Comparison of ENCODE assay signal across 1 cellular context in the genomic region with DNA sequence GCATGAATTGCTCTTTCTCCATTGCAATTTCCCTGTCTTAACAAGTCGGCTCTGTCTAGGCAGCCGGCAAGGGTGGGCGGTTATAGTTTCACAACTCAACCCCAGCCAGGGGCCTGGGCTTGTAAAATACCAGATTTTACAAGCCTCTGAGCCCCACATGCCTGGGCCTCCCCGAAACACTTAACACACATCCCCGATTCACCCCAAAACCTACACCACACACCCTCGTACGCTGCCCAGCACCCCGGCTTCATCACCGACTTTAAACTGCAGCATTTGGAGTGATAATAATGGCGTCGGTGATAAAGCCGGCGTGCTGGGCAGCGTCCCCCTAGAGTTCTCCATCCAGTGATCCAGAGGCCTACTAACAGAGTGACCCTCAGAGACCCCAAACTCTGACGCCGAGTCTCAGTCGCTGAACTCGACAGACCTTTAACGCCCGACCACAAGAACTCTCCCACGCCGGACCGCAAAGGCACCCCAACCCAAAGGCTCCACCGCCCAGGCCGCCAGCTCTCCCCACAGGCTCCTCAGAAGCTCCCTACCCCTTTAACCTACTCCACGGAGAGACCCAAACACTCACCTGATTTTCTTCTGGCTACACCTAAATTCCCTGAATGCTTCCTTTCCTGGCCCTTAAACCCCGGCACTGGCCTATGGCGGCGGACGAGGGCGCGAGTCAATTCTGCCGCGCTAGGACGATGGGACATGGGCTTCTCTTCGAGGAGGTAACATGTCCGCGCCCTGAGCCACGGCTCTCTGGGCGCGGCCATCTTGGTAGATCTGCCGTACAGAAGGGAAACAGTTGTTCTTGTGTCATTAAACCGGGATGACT.
TF ChIP-seq lines count a peak whose summit lies in the region.

A gene (minus strand): TSS at position 687 of the 835 bp plus-strand sequence. CDS start 4,910 bp downstream, outside the sequence.

TF ChIP-seq in HCT116, 20 proteins besides CTCF, POLR2A, EP300 and RAD21 (continued from another document):
- TF ChIP-seq, protein P1, sequence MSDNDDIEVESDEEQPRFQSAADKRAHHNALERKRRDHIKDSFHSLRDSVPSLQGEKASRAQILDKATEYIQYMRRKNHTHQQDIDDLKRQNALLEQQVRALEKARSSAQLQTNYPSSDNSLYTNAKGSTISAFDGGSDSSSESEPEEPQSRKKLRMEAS (IDR thresholded peaks at IDR 0.05), result peak; percentile 51; the same call in 1 of the 2 replicates
- TF ChIP-seq ZFX (IDR thresholded peaks at IDR 0.05) (peak; percentile 35; the same call in 1 of the 2 replicates), ELF1 (IDR thresholded peaks at IDR 0.05; ENCODE audit: borderline replicate concordance, low read depth) (no peak), CEBPB (IDR thresholded peaks at IDR 0.05; ENCODE audit: low read depth) (no peak), EGR1 (IDR thresholded peaks at IDR 0.05; ENCODE audit: low read depth) (peak; percentile 94), EZH2 (IDR thresholded peaks at IDR 0.05) (no peak), SRF (IDR thresholded peaks at IDR 0.05; ENCODE audit: low read depth) (no peak)
